In genomic region chr4:158722917-158723793, GRCh38 we compare ENCODE assay signal across 8 cellular contexts. TPM values are rescaled to one million over a fixed set of nuclear protein-coding genes. Genes with fewer than 3 reads are reported as not detected.
DNase-seq lines count a peak whose midpoint lies in the region; ATAC-seq, FAIRE-seq and TF ChIP-seq lines count a peak whose summit lies in the region.

PPID (minus strand) TSS chr4:158723396; CDS start chr4:158723288, 108 bp downstream.

- ATAC-seq in GM19025 (IDR thresholded peaks at IDR 0.05; ENCODE audit: low read depth, unreplicated experiment), result peak; percentile 95
- ATAC-seq in HG03280 (IDR thresholded peaks at IDR 0.05; ENCODE audit: unreplicated experiment), result peak; percentile 96

- peak within 1 kb of the TSS; percentile 94 for H3K27ac ChIP-seq in keratinocyte (ENCODE audit: control insufficient read depth, insufficient read depth, low read length)

- no peaks in the 10 kb centered on the region for H4K20me1 ChIP-seq in keratinocyte (ENCODE audit: control insufficient read depth, extremely low read depth, insufficient read depth, low read length)

- TF ChIP-seq CTCF in AG09319 (IDR thresholded peaks at IDR 0.05; ENCODE audit: low read depth, low read length), result no peak; the same call in 1 of the 2 replicates
- no peak for TF ChIP-seq CTCF in keratinocyte (optimal IDR thresholded peaks at IDR 0.05 in 1 of 3, IDR thresholded peaks at IDR 0.05 in 1 of 3, conservative IDR thresholded peaks at IDR 0.05 in 1 of 3; ENCODE audit: extremely low read depth in 1 of 3, insufficient read depth in 2 of 3, low read length in 3 of 3)

- H3K4me3 ChIP-seq in keratinocyte (ENCODE audit: control insufficient read depth in 2 of 3, extremely low read depth in 1 of 3, insufficient read depth in 2 of 3, low read depth in 1 of 3, low read length in 3 of 3), result peak within 1 kb of the TSS; percentile 74 to 97 (median 97)

- peaks cover 5 to 12% of the 10 kb centered on the region in 2 experiments for H3K36me3 ChIP-seq in keratinocyte (ENCODE audit: control insufficient read depth in 2 of 2, extremely low read depth in 1 of 2, insufficient read depth in 2 of 2, low read length in 2 of 2)

- no peaks in the 10 kb centered on the region for H3K9me1 ChIP-seq in keratinocyte (ENCODE audit: control insufficient read depth, extremely low read depth, insufficient read depth, low read length)

- DNase-seq in AG09319 (ENCODE audit: extremely low read depth, low read depth), result peak; percentile 31
- DNase-seq in NCI-H345 (lab: John Stamatoyannopoulos, UW), result peak; percentile 83
- DNase-seq in activated CD4-positive, alpha-beta T cell treated with anti-CD3 and anti-CD28 coated beads for 1 hour, result peak; percentile 68
- peak; percentile 85 for DNase-seq in cerebellum (ENCODE audit: low spot score)
- no peak for DNase-seq in keratinocyte (ENCODE audit: low read depth, low spot score)
- DNase-seq in stimulated activated CD4-positive, alpha-beta T cell treated with anti-CD3 and anti-CD28 coated beads, Interleukin-12 subunit alpha, Interleukin-12 subunit beta, amount 100 ng/mL, for 48 hours (ENCODE audit: low read depth in 2 of 3, low spot score in 1 of 3), result peak; percentile 75 to 79 (median 75)

- FAIRE-seq in keratinocyte (lab: Jason Lieb, UNC), result peak; percentile 36

- H3K27me3 ChIP-seq in keratinocyte (ENCODE audit: control insufficient read depth, extremely low read depth, insufficient read depth, low read length), result no peaks in the 10 kb centered on the region

- peak within 1 kb of the TSS; percentile 97 for H3K9ac ChIP-seq in keratinocyte (ENCODE audit: control insufficient read depth, extremely low read depth, insufficient read depth, low read length)

- H2AFZ ChIP-seq in keratinocyte (ENCODE audit: control insufficient read depth, low read length), result peak within 1 kb of the TSS; percentile 71

- H3K9me3 ChIP-seq in keratinocyte (ENCODE audit: control insufficient read depth, low read depth, low read length), result no peaks in the 10 kb centered on the region

- H3K4me2 ChIP-seq in keratinocyte (ENCODE audit: control insufficient read depth, extremely low read depth, insufficient read depth, low read depth, low read length), result peak within 1 kb of the TSS; percentile 100

- peaks cover 3% of the 10 kb centered on the region for H3K4me1 ChIP-seq in keratinocyte (ENCODE audit: control insufficient read depth, extremely low read depth, insufficient read depth, low read length)

- peaks cover 30% of the 10 kb centered on the region for H3K79me2 ChIP-seq in keratinocyte (ENCODE audit: control insufficient read depth, insufficient read depth, low read length)

- dilution Hi-C loops in keratinocyte (cut with MboI; ENCODE audit: extremely low pct_ligation_motif_present, low sequenced_read_pairs), result no loop called here

RNA-seq across cellular contexts. Expression of gene PPID, which starts in this region (rescaled TPM):
- total RNA-seq in cerebellum, result 18.8 TPM
- 12.7 to 27.2 TPM (median 24.2 TPM) in 3 replicates for polyA plus RNA-seq in keratinocyte
- 167 TPM for polyA plus RNA-seq in keratinocyte (2011; ENCODE audit: low read depth)
- 19.7 and 33.6 TPM in 2 replicates for polyA plus RNA-seq in keratinocyte (2011; cell fraction: cytosol; rRNA removed)
- 17.8 and 25.6 TPM in 2 replicates for polyA plus RNA-seq in keratinocyte (2011; cell fraction: nucleus; rRNA removed)
- polyA plus RNA-seq in keratinocyte (2012; ENCODE audit: low replicate concordance), result 32.2 and 32.3 TPM in 2 replicates
- 4.4 to 8.7 TPM (median 7.0 TPM) in 3 replicates for polyA minus RNA-seq in keratinocyte
- polyA minus RNA-seq in keratinocyte (2011; cell fraction: cytosol; rRNA and poly(A)+ RNA removed), result 10.7 TPM
- 4.2 and 5.4 TPM in 2 replicates for polyA minus RNA-seq in keratinocyte (2011; cell fraction: nucleus; rRNA and poly(A)+ RNA removed)
